Comparison of ENCODE assay signal across 1 cellular context in the genomic region with DNA sequence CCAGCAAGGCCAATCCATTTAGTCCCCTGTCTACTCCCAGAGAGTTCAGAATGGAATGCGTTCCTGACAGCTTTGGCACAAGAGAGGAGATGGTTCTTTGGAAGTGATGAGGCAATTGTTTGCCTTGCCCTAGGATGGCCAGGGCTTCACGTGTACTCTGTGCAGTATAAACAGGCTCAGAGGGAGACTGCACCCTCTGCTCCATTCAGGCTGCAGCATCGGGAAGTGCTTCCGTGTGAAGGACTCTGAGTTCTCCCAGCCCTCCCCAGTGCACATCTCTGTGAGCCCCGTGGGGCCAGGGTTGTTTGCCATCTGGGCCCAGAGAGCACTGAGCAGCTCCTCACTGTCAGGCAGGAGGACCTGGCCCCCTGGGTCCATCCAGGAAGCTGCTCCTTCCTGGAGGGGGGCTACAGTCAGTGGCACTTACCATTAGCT.
TF ChIP-seq lines count a peak whose summit lies in the region.

No MANE protein-coding gene starts in this region.

TF ChIP-seq in HepG2, 621 proteins besides CTCF, POLR2A, EP300 and RAD21 (continued from another document and continues in another):
- TF ChIP-seq, protein P1, sequence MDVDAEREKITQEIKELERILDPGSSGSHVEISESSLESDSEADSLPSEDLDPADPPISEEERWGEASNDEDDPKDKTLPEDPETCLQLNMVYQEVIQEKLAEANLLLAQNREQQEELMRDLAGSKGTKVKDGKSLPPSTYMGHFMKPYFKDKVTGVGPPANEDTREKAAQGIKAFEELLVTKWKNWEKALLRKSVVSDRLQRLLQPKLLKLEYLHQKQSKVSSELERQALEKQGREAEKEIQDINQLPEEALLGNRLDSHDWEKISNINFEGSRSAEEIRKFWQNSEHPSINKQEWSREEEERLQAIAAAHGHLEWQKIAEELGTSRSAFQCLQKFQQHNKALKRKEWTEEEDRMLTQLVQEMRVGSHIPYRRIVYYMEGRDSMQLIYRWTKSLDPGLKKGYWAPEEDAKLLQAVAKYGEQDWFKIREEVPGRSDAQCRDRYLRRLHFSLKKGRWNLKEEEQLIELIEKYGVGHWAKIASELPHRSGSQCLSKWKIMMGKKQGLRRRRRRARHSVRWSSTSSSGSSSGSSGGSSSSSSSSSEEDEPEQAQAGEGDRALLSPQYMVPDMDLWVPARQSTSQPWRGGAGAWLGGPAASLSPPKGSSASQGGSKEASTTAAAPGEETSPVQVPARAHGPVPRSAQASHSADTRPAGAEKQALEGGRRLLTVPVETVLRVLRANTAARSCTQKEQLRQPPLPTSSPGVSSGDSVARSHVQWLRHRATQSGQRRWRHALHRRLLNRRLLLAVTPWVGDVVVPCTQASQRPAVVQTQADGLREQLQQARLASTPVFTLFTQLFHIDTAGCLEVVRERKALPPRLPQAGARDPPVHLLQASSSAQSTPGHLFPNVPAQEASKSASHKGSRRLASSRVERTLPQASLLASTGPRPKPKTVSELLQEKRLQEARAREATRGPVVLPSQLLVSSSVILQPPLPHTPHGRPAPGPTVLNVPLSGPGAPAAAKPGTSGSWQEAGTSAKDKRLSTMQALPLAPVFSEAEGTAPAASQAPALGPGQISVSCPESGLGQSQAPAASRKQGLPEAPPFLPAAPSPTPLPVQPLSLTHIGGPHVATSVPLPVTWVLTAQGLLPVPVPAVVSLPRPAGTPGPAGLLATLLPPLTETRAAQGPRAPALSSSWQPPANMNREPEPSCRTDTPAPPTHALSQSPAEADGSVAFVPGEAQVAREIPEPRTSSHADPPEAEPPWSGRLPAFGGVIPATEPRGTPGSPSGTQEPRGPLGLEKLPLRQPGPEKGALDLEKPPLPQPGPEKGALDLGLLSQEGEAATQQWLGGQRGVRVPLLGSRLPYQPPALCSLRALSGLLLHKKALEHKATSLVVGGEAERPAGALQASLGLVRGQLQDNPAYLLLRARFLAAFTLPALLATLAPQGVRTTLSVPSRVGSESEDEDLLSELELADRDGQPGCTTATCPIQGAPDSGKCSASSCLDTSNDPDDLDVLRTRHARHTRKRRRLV (CRISPR knock-in tag; IDR thresholded peaks at IDR 0.05), result no peak
- TF ChIP-seq YEATS2 (CRISPR knock-in tag; IDR thresholded peaks at IDR 0.05; ENCODE audit: borderline replicate concordance) (peak; percentile 72; the same call in 1 of the 2 replicates), ZNF549 (CRISPR knock-in tag; IDR thresholded peaks at IDR 0.05) (no peak), TCF7L2 (IDR thresholded peaks at IDR 0.05; ENCODE audit: low read depth, low read length) (no peak), ZNF672 (CRISPR knock-in tag; IDR thresholded peaks at IDR 0.05) (no peak), ZNF12 (CRISPR knock-in tag; IDR thresholded peaks at IDR 0.05) (peak; percentile 65; the same call in 1 of the 2 replicates), PTBP1 (IDR thresholded peaks at IDR 0.05; ENCODE audit: low read depth, low read length, poor library complexity, severe bottlenecking) (no peak), XRCC5 (optimal IDR thresholded peaks at IDR 0.05; ENCODE audit: low read length) (no peak), MAFK (conservative IDR thresholded peaks at IDR 0.05 in 1 of 2, IDR thresholded peaks at IDR 0.05 in 1 of 2; ENCODE audit: low read length in 2 of 2) (no peak), HDAC6 (IDR thresholded peaks at IDR 0.05; ENCODE audit: low read depth, low read length) (no peak), ZNF629 (CRISPR knock-in tag; conservative IDR thresholded peaks at IDR 0.05) (peak; percentile 17), SNAI1 (CRISPR knock-in tag; IDR thresholded peaks at IDR 0.05; ENCODE audit: borderline replicate concordance) (no peak), ZNF652 (CRISPR knock-in tag; IDR thresholded peaks at IDR 0.05; ENCODE audit: borderline replicate concordance, low read depth) (peak; percentile 51; the same call in 1 of the 2 replicates), DR1 (CRISPR knock-in tag; IDR thresholded peaks at IDR 0.05) (no peak), ATAD3A (CRISPR knock-in tag; IDR thresholded peaks at IDR 0.05) (no peak), CENPX (CRISPR knock-in tag; IDR thresholded peaks at IDR 0.05) (no peak), SRSF1 (optimal IDR thresholded peaks at IDR 0.05; ENCODE audit: low read depth, low read length) (no peak), ELF1 (CRISPR knock-in tag; IDR thresholded peaks at IDR 0.05) (peak; percentile 85), DNMT3B (CRISPR knock-in tag; conservative IDR thresholded peaks at IDR 0.05) (no peak), ZNF558 (CRISPR knock-in tag; IDR thresholded peaks at IDR 0.05; ENCODE audit: borderline replicate concordance) (no peak), NFIC (IDR thresholded peaks at IDR 0.05; ENCODE audit: low read length) (no peak), POLR2AphosphoS2 (IDR thresholded peaks at IDR 0.05; ENCODE audit: low read depth, low read length) (no peak), ZEB1 (IDR thresholded peaks at IDR 0.05; ENCODE audit: insufficient replicate concordance, low read depth) (no peak), ZBTB38 (CRISPR knock-in tag; IDR thresholded peaks at IDR 0.05) (0 out of 2 replicates have a peak, but pooled peaks have one; percentile 34), PCBP2 (optimal IDR thresholded peaks at IDR 0.05; ENCODE audit: low read depth, low read length, poor library complexity, severe bottlenecking) (no peak), HMG20A (CRISPR knock-in tag; IDR thresholded peaks at IDR 0.05; ENCODE audit: borderline replicate concordance) (peak; percentile 84; the same call in 1 of the 2 replicates), NFE2L2 (IDR thresholded peaks at IDR 0.05; ENCODE audit: low read length) (no peak), TBL1XR1 (IDR thresholded peaks at IDR 0.05; ENCODE audit: borderline replicate concordance, low read length, partially characterized antibody) (no peak), NR1H2 (CRISPR knock-in tag; IDR thresholded peaks at IDR 0.05; ENCODE audit: borderline replicate concordance, low read depth) (no peak), KDM1A (CRISPR knock-in tag; IDR thresholded peaks at IDR 0.05) (peak; percentile 90), MZF1 (CRISPR knock-in tag; IDR thresholded peaks at IDR 0.05; ENCODE audit: borderline replicate concordance) (no peak), ZNF33B (CRISPR knock-in tag; IDR thresholded peaks at IDR 0.05) (no peak), ZNF30 (CRISPR knock-in tag; IDR thresholded peaks at IDR 0.05) (no peak), ZFX (CRISPR knock-in tag; IDR thresholded peaks at IDR 0.05; ENCODE audit: low read depth) (peak; percentile 69)
- TF ChIP-seq, protein P2, sequence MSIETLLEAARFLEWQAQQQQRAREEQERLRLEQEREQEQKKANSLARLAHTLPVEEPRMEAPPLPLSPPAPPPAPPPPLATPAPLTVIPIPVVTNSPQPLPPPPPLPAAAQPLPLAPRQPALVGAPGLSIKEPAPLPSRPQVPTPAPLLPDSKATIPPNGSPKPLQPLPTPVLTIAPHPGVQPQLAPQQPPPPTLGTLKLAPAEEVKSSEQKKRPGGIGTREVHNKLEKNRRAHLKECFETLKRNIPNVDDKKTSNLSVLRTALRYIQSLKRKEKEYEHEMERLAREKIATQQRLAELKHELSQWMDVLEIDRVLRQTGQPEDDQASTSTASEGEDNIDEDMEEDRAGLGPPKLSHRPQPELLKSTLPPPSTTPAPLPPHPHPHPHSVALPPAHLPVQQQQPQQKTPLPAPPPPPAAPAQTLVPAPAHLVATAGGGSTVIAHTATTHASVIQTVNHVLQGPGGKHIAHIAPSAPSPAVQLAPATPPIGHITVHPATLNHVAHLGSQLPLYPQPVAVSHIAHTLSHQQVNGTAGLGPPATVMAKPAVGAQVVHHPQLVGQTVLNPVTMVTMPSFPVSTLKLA (IDR thresholded peaks at IDR 0.05), result peak; percentile 88
- TF ChIP-seq, protein P3, sequence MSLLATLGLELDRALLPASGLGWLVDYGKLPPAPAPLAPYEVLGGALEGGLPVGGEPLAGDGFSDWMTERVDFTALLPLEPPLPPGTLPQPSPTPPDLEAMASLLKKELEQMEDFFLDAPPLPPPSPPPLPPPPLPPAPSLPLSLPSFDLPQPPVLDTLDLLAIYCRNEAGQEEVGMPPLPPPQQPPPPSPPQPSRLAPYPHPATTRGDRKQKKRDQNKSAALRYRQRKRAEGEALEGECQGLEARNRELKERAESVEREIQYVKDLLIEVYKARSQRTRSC (CRISPR knock-in tag; IDR thresholded peaks at IDR 0.05; ENCODE audit: low read depth), result no peak
- TF ChIP-seq, protein P4, sequence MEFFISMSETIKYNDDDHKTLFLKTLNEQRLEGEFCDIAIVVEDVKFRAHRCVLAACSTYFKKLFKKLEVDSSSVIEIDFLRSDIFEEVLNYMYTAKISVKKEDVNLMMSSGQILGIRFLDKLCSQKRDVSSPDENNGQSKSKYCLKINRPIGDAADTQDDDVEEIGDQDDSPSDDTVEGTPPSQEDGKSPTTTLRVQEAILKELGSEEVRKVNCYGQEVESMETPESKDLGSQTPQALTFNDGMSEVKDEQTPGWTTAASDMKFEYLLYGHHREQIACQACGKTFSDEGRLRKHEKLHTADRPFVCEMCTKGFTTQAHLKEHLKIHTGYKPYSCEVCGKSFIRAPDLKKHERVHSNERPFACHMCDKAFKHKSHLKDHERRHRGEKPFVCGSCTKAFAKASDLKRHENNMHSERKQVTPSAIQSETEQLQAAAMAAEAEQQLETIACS (CRISPR knock-in tag; IDR thresholded peaks at IDR 0.05), result no peak
- TF ChIP-seq, protein P5, sequence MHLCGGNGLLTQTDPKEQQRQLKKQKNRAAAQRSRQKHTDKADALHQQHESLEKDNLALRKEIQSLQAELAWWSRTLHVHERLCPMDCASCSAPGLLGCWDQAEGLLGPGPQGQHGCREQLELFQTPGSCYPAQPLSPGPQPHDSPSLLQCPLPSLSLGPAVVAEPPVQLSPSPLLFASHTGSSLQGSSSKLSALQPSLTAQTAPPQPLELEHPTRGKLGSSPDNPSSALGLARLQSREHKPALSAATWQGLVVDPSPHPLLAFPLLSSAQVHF (CRISPR knock-in tag; IDR thresholded peaks at IDR 0.05), result no peak
- TF ChIP-seq, protein P6, sequence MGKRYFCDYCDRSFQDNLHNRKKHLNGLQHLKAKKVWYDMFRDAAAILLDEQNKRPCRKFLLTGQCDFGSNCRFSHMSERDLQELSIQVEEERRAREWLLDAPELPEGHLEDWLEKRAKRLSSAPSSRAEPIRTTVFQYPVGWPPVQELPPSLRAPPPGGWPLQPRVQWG (CRISPR knock-in tag; IDR thresholded peaks at IDR 0.05; ENCODE audit: borderline replicate concordance, low read depth), result no peak
- TF ChIP-seq, protein P7, sequence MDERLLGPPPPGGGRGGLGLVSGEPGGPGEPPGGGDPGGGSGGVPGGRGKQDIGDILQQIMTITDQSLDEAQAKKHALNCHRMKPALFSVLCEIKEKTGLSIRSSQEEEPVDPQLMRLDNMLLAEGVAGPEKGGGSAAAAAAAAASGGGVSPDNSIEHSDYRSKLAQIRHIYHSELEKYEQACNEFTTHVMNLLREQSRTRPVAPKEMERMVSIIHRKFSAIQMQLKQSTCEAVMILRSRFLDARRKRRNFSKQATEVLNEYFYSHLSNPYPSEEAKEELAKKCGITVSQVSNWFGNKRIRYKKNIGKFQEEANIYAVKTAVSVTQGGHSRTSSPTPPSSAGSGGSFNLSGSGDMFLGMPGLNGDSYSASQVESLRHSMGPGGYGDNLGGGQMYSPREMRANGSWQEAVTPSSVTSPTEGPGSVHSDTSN (CRISPR knock-in tag; IDR thresholded peaks at IDR 0.05), result no peak
- TF ChIP-seq, protein P8, sequence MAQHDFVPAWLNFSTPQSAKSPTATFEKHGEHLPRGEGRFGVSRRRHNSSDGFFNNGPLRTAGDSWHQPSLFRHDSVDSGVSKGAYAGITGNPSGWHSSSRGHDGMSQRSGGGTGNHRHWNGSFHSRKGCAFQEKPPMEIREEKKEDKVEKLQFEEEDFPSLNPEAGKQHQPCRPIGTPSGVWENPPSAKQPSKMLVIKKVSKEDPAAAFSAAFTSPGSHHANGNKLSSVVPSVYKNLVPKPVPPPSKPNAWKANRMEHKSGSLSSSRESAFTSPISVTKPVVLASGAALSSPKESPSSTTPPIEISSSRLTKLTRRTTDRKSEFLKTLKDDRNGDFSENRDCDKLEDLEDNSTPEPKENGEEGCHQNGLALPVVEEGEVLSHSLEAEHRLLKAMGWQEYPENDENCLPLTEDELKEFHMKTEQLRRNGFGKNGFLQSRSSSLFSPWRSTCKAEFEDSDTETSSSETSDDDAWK (CRISPR knock-in tag; IDR thresholded peaks at IDR 0.05), result no peak
- TF ChIP-seq, protein P9, sequence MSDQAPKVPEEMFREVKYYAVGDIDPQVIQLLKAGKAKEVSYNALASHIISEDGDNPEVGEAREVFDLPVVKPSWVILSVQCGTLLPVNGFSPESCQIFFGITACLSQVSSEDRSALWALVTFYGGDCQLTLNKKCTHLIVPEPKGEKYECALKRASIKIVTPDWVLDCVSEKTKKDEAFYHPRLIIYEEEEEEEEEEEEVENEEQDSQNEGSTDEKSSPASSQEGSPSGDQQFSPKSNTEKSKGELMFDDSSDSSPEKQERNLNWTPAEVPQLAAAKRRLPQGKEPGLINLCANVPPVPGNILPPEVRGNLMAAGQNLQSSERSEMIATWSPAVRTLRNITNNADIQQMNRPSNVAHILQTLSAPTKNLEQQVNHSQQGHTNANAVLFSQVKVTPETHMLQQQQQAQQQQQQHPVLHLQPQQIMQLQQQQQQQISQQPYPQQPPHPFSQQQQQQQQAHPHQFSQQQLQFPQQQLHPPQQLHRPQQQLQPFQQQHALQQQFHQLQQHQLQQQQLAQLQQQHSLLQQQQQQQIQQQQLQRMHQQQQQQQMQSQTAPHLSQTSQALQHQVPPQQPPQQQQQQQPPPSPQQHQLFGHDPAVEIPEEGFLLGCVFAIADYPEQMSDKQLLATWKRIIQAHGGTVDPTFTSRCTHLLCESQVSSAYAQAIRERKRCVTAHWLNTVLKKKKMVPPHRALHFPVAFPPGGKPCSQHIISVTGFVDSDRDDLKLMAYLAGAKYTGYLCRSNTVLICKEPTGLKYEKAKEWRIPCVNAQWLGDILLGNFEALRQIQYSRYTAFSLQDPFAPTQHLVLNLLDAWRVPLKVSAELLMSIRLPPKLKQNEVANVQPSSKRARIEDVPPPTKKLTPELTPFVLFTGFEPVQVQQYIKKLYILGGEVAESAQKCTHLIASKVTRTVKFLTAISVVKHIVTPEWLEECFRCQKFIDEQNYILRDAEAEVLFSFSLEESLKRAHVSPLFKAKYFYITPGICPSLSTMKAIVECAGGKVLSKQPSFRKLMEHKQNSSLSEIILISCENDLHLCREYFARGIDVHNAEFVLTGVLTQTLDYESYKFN (CRISPR knock-in tag; conservative IDR thresholded peaks at IDR 0.05), result peak; percentile 94
- TF ChIP-seq, protein P10, sequence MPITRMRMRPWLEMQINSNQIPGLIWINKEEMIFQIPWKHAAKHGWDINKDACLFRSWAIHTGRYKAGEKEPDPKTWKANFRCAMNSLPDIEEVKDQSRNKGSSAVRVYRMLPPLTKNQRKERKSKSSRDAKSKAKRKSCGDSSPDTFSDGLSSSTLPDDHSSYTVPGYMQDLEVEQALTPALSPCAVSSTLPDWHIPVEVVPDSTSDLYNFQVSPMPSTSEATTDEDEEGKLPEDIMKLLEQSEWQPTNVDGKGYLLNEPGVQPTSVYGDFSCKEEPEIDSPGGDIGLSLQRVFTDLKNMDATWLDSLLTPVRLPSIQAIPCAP (CRISPR knock-in tag; IDR thresholded peaks at IDR 0.05; ENCODE audit: low read depth), result no peak
- TF ChIP-seq, protein P11, sequence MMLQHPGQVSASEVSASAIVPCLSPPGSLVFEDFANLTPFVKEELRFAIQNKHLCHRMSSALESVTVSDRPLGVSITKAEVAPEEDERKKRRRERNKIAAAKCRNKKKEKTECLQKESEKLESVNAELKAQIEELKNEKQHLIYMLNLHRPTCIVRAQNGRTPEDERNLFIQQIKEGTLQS (CRISPR knock-in tag; IDR thresholded peaks at IDR 0.05), result peak; percentile 75
- TF ChIP-seq, protein P12, sequence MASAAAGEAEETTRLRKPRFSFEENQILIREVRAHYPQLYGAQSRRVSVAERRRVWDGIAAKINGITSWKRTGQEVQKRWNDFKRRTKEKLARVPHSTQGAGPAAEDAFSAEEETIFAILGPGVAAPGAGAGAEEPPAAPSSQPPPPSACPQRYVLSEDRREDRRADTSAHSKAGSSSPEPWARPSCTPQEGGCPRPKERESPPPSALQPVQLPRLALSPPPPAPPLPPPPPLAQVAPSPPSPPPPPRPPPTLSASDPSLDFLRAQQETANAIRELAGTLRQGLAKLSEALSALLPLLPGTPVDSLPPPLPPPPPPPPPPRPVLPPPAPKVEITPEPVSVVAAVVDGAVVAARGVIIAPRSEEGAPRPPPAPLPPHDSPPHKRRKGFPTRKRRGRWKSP (CRISPR knock-in tag; IDR thresholded peaks at IDR 0.05), result no peak
